ENCODE assay signal across 17 cellular contexts in genomic region chrX:40947276-40947675, GRCh38.
A peak's percentile ranks its signal among the peaks of the same experiment; 100 is the strongest.
DNase-seq lines count a peak whose midpoint lies in the region; ATAC-seq and TF ChIP-seq lines count a peak whose summit lies in the region.
"Had no signal": no experiment of that assay in that cellular context is flagged by ENCODE, and none has a peak within 500 bp of the region (broad histone marks: within the 10 kb centered on the region; RNA-seq: fewer than 3 reads in every experiment).

No MANE protein-coding gene starts in this region.

- POLR2A ChIA-PET in HCT116 (lab: Charles Lee) = no interaction called here

- no peak for TF ChIP-seq RAD21 in HCT116 (IDR thresholded peaks at IDR 0.05; ENCODE audit: low read depth)

- H3K27me3 ChIP-seq in HCT116 (ENCODE audit: insufficient read depth, low read length) = no peaks in the 10 kb centered on the region
- no peaks in the 10 kb centered on the region for H3K27me3 ChIP-seq in hepatocyte
- peaks cover 0 to 5% (median 4%) of the 10 kb centered on the region in 5 donors for H3K27me3 ChIP-seq in subcutaneous abdominal adipose tissue (ENCODE audit: control insufficient read depth in 5 of 5, insufficient read depth in 4 of 5, low read length in 5 of 5)
- H3K27me3 ChIP-seq: transverse colon had no signal

- WGBS in hepatocyte (ENCODE audit: low lambda C conversion rate, missing lambda C conversion rate) = 69% methylated on average over 3 of the region's 3 CpGs

- no peaks in the 10 kb centered on the region for H3K9me3 Mint-ChIP-seq in activated T-cell treated with anti-CD3 and anti-CD28 coated beads, Interleukin-2, amount 50 U/mL, for 24 hours
- H3K9me3 Mint-ChIP-seq: activated naive CD4-positive, alpha-beta T cell treated with anti-CD3 and anti-CD28 coated beads, Interleukin-2, amount 10 ng/mL, durations not matched to agents 7 days and 5 days had no signal

- no TSS peak for BruUV-seq in HCT116 (replicated peaks; lab: Mats Ljungman, UMichigan)

- H3K4me2 ChIP-seq in HCT116 (ENCODE audit: low read length) (0 out of 2 replicates have a peak overlapping the region, but pooled peaks have one; percentile 7), hepatocyte (no peak overlapping the region)

- H3K9me2 ChIP-seq in HCT116 (ENCODE audit: insufficient read depth) (no peaks in the 10 kb centered on the region), hepatocyte (replicated peaks; ENCODE audit: insufficient read depth) (no peaks in the 10 kb centered on the region)

- no peak overlapping the region for H3K27ac Mint-ChIP-seq in activated T-cell treated with anti-CD3 and anti-CD28 coated beads, Interleukin-2, amount 50 U/mL, for 24 hours
- H3K27ac Mint-ChIP-seq: activated naive CD4-positive, alpha-beta T cell treated with anti-CD3 and anti-CD28 coated beads, Interleukin-2, amount 10 ng/mL, durations not matched to agents 7 days and 5 days had no signal

- H3K4me3 Mint-ChIP-seq in activated T-cell treated with anti-CD3 and anti-CD28 coated beads, Interleukin-2, amount 50 U/mL, for 24 hours = no peak overlapping the region
- H3K4me3 Mint-ChIP-seq: activated naive CD4-positive, alpha-beta T cell treated with anti-CD3 and anti-CD28 coated beads, Interleukin-2, amount 10 ng/mL, durations not matched to agents 7 days and 5 days had no signal

- TF ChIP-seq CTCF in HCT116 (IDR thresholded peaks at IDR 0.05 in 2 of 3, conservative IDR thresholded peaks at IDR 0.05 in 1 of 3; ENCODE audit: borderline replicate concordance in 1 of 3, insufficient read depth in 1 of 3, low read depth in 2 of 3, low read length in 2 of 3) = no peak
- no peak for TF ChIP-seq CTCF in hepatocyte (IDR thresholded peaks at IDR 0.05; ENCODE audit: poor library complexity)

- CTCF ChIA-PET in HCT116 (lab: Charles Lee) = no interaction called here

- DNase-seq in HCT116 (ENCODE audit: low read depth, low spot score) = no peak
- DNase-seq in amniotic epithelial cell (ENCODE audit: low read depth) = peak; percentile 79
- DNase-seq in hepatocyte (ENCODE audit: low spot score) = peak; percentile 15
- DNase-seq in activated T-cell treated with anti-CD3 and anti-CD28 coated beads, Interleukin-2, amount 50 U/mL, for 24 hours = no peak
- no peak for DNase-seq in NCI-H524 (lab: John Stamatoyannopoulos, UW)
- DNase-seq: activated CD4-positive, CD25-positive, alpha-beta regulatory T cell; activated naive CD4-positive, alpha-beta T cell treated with anti-CD3 and anti-CD28 coated beads, Interleukin-2, amount 10 ng/mL, durations not matched to agents 7 days and 5 days; caudate nucleus; head of caudate nucleus; kidney glomerular epithelial cell; NCI-H1694; NCI-H524 treated with DMSO at 0.1 percent for 48 hours; stimulated activated CD8-positive, alpha-beta memory T cell treated with anti-CD3 and anti-CD28 coated beads, Interleukin-4, amount 100 ng/mL, for 48 hours; transverse colon had no signal

- H3K4me1 ChIP-seq in HCT116 (ENCODE audit: control insufficient read depth in 1 of 2, insufficient read depth in 2 of 2, low read length in 2 of 2) = peaks cover 4 to 13% of the 10 kb centered on the region in 2 experiments; a peak in 3 of 4 replicates
- H3K4me1 ChIP-seq in hepatocyte (ENCODE audit: insufficient read depth) = peaks cover 6% of the 10 kb centered on the region
- H3K4me1 ChIP-seq in subcutaneous abdominal adipose tissue (ENCODE audit: control insufficient read depth in 5 of 5, insufficient read depth in 5 of 5, low read length in 5 of 5) = peaks cover 0 to 7% (median 1%) of the 10 kb centered on the region in 5 donors
- H3K4me1 ChIP-seq: transverse colon had no signal

- no peaks in the 10 kb centered on the region for H4K20me1 ChIP-seq in HCT116 (ENCODE audit: insufficient read depth)
- no peaks in the 10 kb centered on the region for H4K20me1 ChIP-seq in hepatocyte (ENCODE audit: insufficient read depth, poor library complexity, severe bottlenecking)

- no peak overlapping the region for H3K4me3 ChIP-seq in HCT116 (replicated peaks in 1 of 2; ENCODE audit: low read depth in 1 of 2, low read length in 2 of 2)
- H3K4me3 ChIP-seq in hepatocyte = no peak overlapping the region
- no peak overlapping the region for H3K4me3 ChIP-seq in subcutaneous abdominal adipose tissue (ENCODE audit: low read depth in 1 of 5, low read length in 5 of 5)
- H3K4me3 ChIP-seq: transverse colon had no signal

- H3K9ac ChIP-seq in HCT116 (ENCODE audit: low read length) (no peak overlapping the region), subcutaneous abdominal adipose tissue (ENCODE audit: low read length in 5 of 5) (peak overlapping the region in 1 of 5 donors; percentile 48)

- no peaks in the 10 kb centered on the region for H3K36me3 Mint-ChIP-seq in activated T-cell treated with anti-CD3 and anti-CD28 coated beads, Interleukin-2, amount 50 U/mL, for 24 hours (ENCODE audit: low read depth)
- H3K36me3 Mint-ChIP-seq: activated naive CD4-positive, alpha-beta T cell treated with anti-CD3 and anti-CD28 coated beads, Interleukin-2, amount 10 ng/mL, durations not matched to agents 7 days and 5 days had no signal

- intact Hi-C loops in HCT116 (cut with micrococcal nuclease) = no loop called here

- H3K9me3 ChIP-seq in HCT116 (ENCODE audit: control insufficient read depth in 1 of 2, insufficient read depth in 1 of 2, low read depth in 1 of 2, low read length in 2 of 2) (no peaks in the 10 kb centered on the region), hepatocyte (ENCODE audit: low read depth) (no peaks in the 10 kb centered on the region), subcutaneous abdominal adipose tissue (ENCODE audit: control insufficient read depth in 5 of 5, low read length in 5 of 5) (peaks cover 0 to 12% (median 0%) of the 10 kb centered on the region in 5 donors)
- H3K9me3 ChIP-seq: transverse colon had no signal

- peaks cover 50% of the 10 kb centered on the region for H3K27me3 Mint-ChIP-seq in activated T-cell treated with anti-CD3 and anti-CD28 coated beads, Interleukin-2, amount 50 U/mL, for 24 hours
- H3K27me3 Mint-ChIP-seq: activated naive CD4-positive, alpha-beta T cell treated with anti-CD3 and anti-CD28 coated beads, Interleukin-2, amount 10 ng/mL, durations not matched to agents 7 days and 5 days had no signal

- no peaks in the 10 kb centered on the region for H3K36me3 ChIP-seq in HCT116 (ENCODE audit: control insufficient read depth in 1 of 2, insufficient read depth in 2 of 2, low read length in 2 of 2)
- H3K36me3 ChIP-seq in hepatocyte (replicated peaks; ENCODE audit: insufficient read depth, low read depth) = no peaks in the 10 kb centered on the region
- no peaks in the 10 kb centered on the region for H3K36me3 ChIP-seq in subcutaneous abdominal adipose tissue (ENCODE audit: control insufficient read depth in 5 of 5, insufficient read depth in 5 of 5, low read length in 5 of 5)
- H3K36me3 ChIP-seq: transverse colon had no signal

- H3K4me1 Mint-ChIP-seq in activated T-cell treated with anti-CD3 and anti-CD28 coated beads, Interleukin-2, amount 50 U/mL, for 24 hours (ENCODE audit: low read depth) = peaks cover 13% of the 10 kb centered on the region

- RAD21 ChIA-PET in HCT116 (lab: Charles Lee; ENCODE audit: low non-redundant PET in 1 of 2, low total read pairs in 2 of 2, uncharacterized antibody in 2 of 2, unreplicated experiment in 2 of 2) = no interaction called here

- peak overlapping the region; percentile 26 for H2AFZ ChIP-seq in HCT116 (ENCODE audit: low read depth, low read length, poor library complexity, severe bottlenecking)
- H2AFZ ChIP-seq in hepatocyte = no peak overlapping the region

- no peak for TF ChIP-seq POLR2A in HCT116 (IDR thresholded peaks at IDR 0.05; ENCODE audit: borderline replicate concordance, extremely low read depth, insufficient read depth, insufficient read length)

- ATAC-seq in HCT116 (no peak), GM18858 (IDR thresholded peaks at IDR 0.05; ENCODE audit: unreplicated experiment) (no peak)
- ATAC-seq: Panc1 had no signal

- H3K27ac ChIP-seq in HCT116 (ENCODE audit: low read depth, low read length) = no peak overlapping the region
- H3K27ac ChIP-seq in hepatocyte = no peak overlapping the region
- peak overlapping the region; percentile 41 for H3K27ac ChIP-seq in subcutaneous abdominal adipose tissue (ENCODE audit: low read depth, low read length)
- H3K27ac ChIP-seq: transverse colon had no signal

- H3K79me2 ChIP-seq in HCT116 (ENCODE audit: insufficient read depth, low read length) (no peaks in the 10 kb centered on the region), hepatocyte (no peaks in the 10 kb centered on the region)

TF ChIP-seq in HCT116, 20 proteins besides CTCF, POLR2A, EP300 and RAD21 (continues in another document):
- TF ChIP-seq CBX3 (IDR thresholded peaks at IDR 0.05; ENCODE audit: low read depth) (no peak), ZNF274 (IDR thresholded peaks at IDR 0.05; ENCODE audit: low read depth, low read length) (no peak), ZFX (IDR thresholded peaks at IDR 0.05) (no peak), REST (IDR thresholded peaks at IDR 0.05; ENCODE audit: low read depth) (no peak), FOSL1 (IDR thresholded peaks at IDR 0.05; ENCODE audit: low read depth) (no peak), SIN3A (IDR thresholded peaks at IDR 0.05; ENCODE audit: low read depth) (no peak), EZH2phosphoT487 (IDR thresholded peaks at IDR 0.05; ENCODE audit: borderline replicate concordance) (no peak)

Comparison
In these comparisons a context has a peak if more than half of its experiments do, and no peak if none do; other contexts are left out.
1. DNase-seq: peak in amniotic epithelial cell (single experiment) and hepatocyte (single experiment); none in HCT116 (single experiment), activated T-cell treated with anti-CD3 and anti-CD28 coated beads, Interleukin-2, amount 50 U/mL, for 24 hours (single experiment) and NCI-H524 (0 of 2).